Comparison of ENCODE assay signal across 28 cellular contexts in genomic region chr22:27433585-27434190, GRCh38.
A peak's percentile ranks its signal among the peaks of the same experiment; 100 is the strongest.
DNase-seq lines count a peak whose midpoint lies in the region; ATAC-seq, FAIRE-seq and TF ChIP-seq lines count a peak whose summit lies in the region.
"Had no signal": no experiment of that assay in that cellular context is flagged by ENCODE, and none has a peak within 500 bp of the region (broad histone marks: within the 10 kb centered on the region; RNA-seq: fewer than 3 reads in every experiment).

No MANE protein-coding gene starts in this region.

- no peak for FAIRE-seq in astrocyte (lab: Jason Lieb, UNC)
- FAIRE-seq: GM19239 had no signal

- peak overlapping the region; percentile 22 for H4K91ac ChIP-seq in neuronal stem cell (ENCODE audit: low read depth, low read length, poor library complexity)

- H2AK5ac ChIP-seq in neuronal stem cell (ENCODE audit: low read depth, low read length) = peak overlapping the region; percentile 54

- H2BK15ac ChIP-seq in neuronal stem cell (ENCODE audit: low read length) = peak overlapping the region; percentile 53

- H3K27ac ChIP-seq in astrocyte (ENCODE audit: low read depth, low read length) (no peak overlapping the region), neuronal stem cell (replicated peaks; ENCODE audit: low read length) (no peak overlapping the region), Peyer's patch (no peak overlapping the region)
- H3K27ac ChIP-seq: ascending aorta, C4-2B, dorsolateral prefrontal cortex, left lung, skin epidermis, VCaP had no signal

- H3K27me3 Mint-ChIP-seq in astrocyte (ENCODE audit: low read depth, unreplicated experiment) = no peaks in the 10 kb centered on the region
- H3K27me3 Mint-ChIP-seq: IgD-negative memory B cell had no signal

- H3K27me3 ChIP-seq in astrocyte (ENCODE audit: insufficient read depth, low read length) (peaks cover 9% of the 10 kb centered on the region), neuronal stem cell (ENCODE audit: control insufficient read depth in 3 of 3, insufficient read depth in 3 of 3, low read depth in 1 of 3, low read length in 3 of 3) (no peaks in the 10 kb centered on the region), Peyer's patch (no peaks in the 10 kb centered on the region)
- H3K27me3 ChIP-seq: ascending aorta, dorsolateral prefrontal cortex, hepatocyte had no signal

- no peaks in the 10 kb centered on the region for H3K79me1 ChIP-seq in neuronal stem cell (ENCODE audit: low read depth, low read length)

- peaks cover 6% of the 10 kb centered on the region for H3K4me1 Mint-ChIP-seq in astrocyte (ENCODE audit: low read depth, unreplicated experiment)
- H3K4me1 Mint-ChIP-seq: IgD-negative memory B cell, immature natural killer cell had no signal

- no peak for ATAC-seq in GM21381 (IDR thresholded peaks at IDR 0.05; ENCODE audit: unreplicated experiment)
- ATAC-seq: activated naive CD4-positive, alpha-beta T cell treated with anti-CD3 and anti-CD28 coated beads, Interleukin-2, amount 50 U/mL, for 72 hours; HCT116; left lung; mucosa of descending colon; Right ventricle myocardium inferior had no signal

- H3K23ac ChIP-seq in neuronal stem cell (ENCODE audit: low read depth, low read length, poor library complexity) = no peak overlapping the region

- peak overlapping the region; percentile 58 for H3K18ac ChIP-seq in neuronal stem cell (ENCODE audit: low read length)

- H3K9me3 ChIP-seq in astrocyte (ENCODE audit: insufficient read depth, low read depth, low read length) (peaks cover 14% of the 10 kb centered on the region), neuronal stem cell (replicated peaks in 1 of 2; ENCODE audit: control insufficient read depth in 2 of 2, insufficient read depth in 1 of 2, low read depth in 1 of 2, low read length in 2 of 2) (peaks cover 3 to 7% of the 10 kb centered on the region in 2 donors), Peyer's patch (no peaks in the 10 kb centered on the region)

- no peak for TF ChIP-seq CTCF in astrocyte (IDR thresholded peaks at IDR 0.05; ENCODE audit: insufficient read depth, low read depth, low read length)
- TF ChIP-seq CTCF in Peyer's patch (IDR thresholded peaks at IDR 0.05) = no peak

- peak overlapping the region; percentile 61 for H3K14ac ChIP-seq in neuronal stem cell (ENCODE audit: low read length)

- H3K27ac Mint-ChIP-seq in astrocyte (ENCODE audit: unreplicated experiment) = no peak overlapping the region
- H3K27ac Mint-ChIP-seq: activated naive CD4-positive, alpha-beta T cell treated with anti-CD3 and anti-CD28 coated beads, Interleukin-2, amount 50 U/mL, for 72 hours; immature natural killer cell had no signal

- no peaks in the 10 kb centered on the region for H3K79me2 ChIP-seq in astrocyte (ENCODE audit: insufficient read depth, low read length)
- H3K79me2 ChIP-seq: hepatocyte had no signal

- H3K36me3 ChIP-seq in astrocyte (ENCODE audit: insufficient read depth, low read length) = no peaks in the 10 kb centered on the region
- H3K36me3 ChIP-seq in neuronal stem cell (replicated peaks in 1 of 2; ENCODE audit: control insufficient read depth in 2 of 2, insufficient read depth in 2 of 2, low read length in 2 of 2) = no peaks in the 10 kb centered on the region
- no peaks in the 10 kb centered on the region for H3K36me3 ChIP-seq in Peyer's patch
- H3K36me3 ChIP-seq: ascending aorta, left lung had no signal

- peaks cover 24% of the 10 kb centered on the region for H3K9me3 Mint-ChIP-seq in astrocyte (ENCODE audit: unreplicated experiment)
- H3K9me3 Mint-ChIP-seq: immature natural killer cell had no signal

- H3K4me2 ChIP-seq in astrocyte (ENCODE audit: low read length) = no peak overlapping the region
- no peak overlapping the region for H3K4me2 ChIP-seq in neuronal stem cell (ENCODE audit: insufficient read depth, low read length, poor library complexity, severe bottlenecking)
- H3K4me2 ChIP-seq: hepatocyte had no signal

- H3K4me3 ChIP-seq in astrocyte (ENCODE audit: insufficient read depth, low read depth, low read length) = no peak overlapping the region
- H3K4me3 ChIP-seq in neuronal stem cell (ENCODE audit: low read length in 2 of 2) = no peak overlapping the region
- H3K4me3 ChIP-seq in Peyer's patch = no peak overlapping the region
- H3K4me3 ChIP-seq: ascending aorta, dorsolateral prefrontal cortex, hepatocyte, left lung, mucosa of descending colon, skin epidermis had no signal

- H3K4me3 Mint-ChIP-seq in astrocyte (ENCODE audit: unreplicated experiment) = no peak overlapping the region
- H3K4me3 Mint-ChIP-seq: IgD-negative memory B cell, immature natural killer cell had no signal

- no peak overlapping the region for H2BK12ac ChIP-seq in neuronal stem cell (ENCODE audit: low read length)

- peak overlapping the region; percentile 80 for H2BK5ac ChIP-seq in neuronal stem cell (ENCODE audit: low read length)

- no peak overlapping the region for H4K8ac ChIP-seq in neuronal stem cell (ENCODE audit: low read depth, low read length)

- DNase-seq in ELF-1 (ENCODE audit: low read depth, low spot score) (peak; percentile 56), astrocyte (ENCODE audit: low read depth) (peak; percentile 23), glomerular visceral epithelial cell (ENCODE audit: extremely low spot score) (peak; percentile 6), neuronal stem cell (ENCODE audit: low spot score) (no peak), activated gamma-delta T cell treated with Interleukin-2 at 50 U/mL for 16 hours (no peak), Peyer's patch (no peak)
- no peak for DNase-seq in stimulated activated CD4-positive, alpha-beta T cell treated with anti-CD3 and anti-CD28 coated beads, Interleukin-4, amount 100 ng/mL, for 4 hours
- DNase-seq: activated CD4-positive, alpha-beta T cell treated with anti-CD3 and anti-CD28 coated beads, Interleukin-2, amount 50 U/mL, for 4 hours; dorsolateral prefrontal cortex; foreskin melanocyte; immature natural killer cell; left lung; mucosa of descending colon; NCI-H2081 treated with DMSO at 0.1 percent for 48 hours; NCI-H345; NCI-H774; stimulated activated CD4-positive, alpha-beta T cell treated with anti-CD3 and anti-CD28 coated beads, Interleukin-2, amount 100 ng/mL, for 24 hours had no signal

- peaks cover 16% of the 10 kb centered on the region for H3K4me1 ChIP-seq in astrocyte (ENCODE audit: insufficient read depth, low read length)
- peaks cover 30 to 48% of the 10 kb centered on the region in 2 donors for H3K4me1 ChIP-seq in neuronal stem cell (ENCODE audit: control insufficient read depth in 2 of 2, insufficient read depth in 1 of 2, low read depth in 1 of 2, low read length in 2 of 2)
- peaks cover 0 to 9% (median 0%) of the 10 kb centered on the region in 4 donors for H3K4me1 ChIP-seq in Peyer's patch

- no peak for TF ChIP-seq POLR2A in Peyer's patch (IDR thresholded peaks at IDR 0.05)

- no peak overlapping the region for H3K4ac ChIP-seq in neuronal stem cell (ENCODE audit: low read length)

- H2AFZ ChIP-seq in astrocyte (ENCODE audit: low read depth, low read length) (no peak overlapping the region), neuronal stem cell (ENCODE audit: low read length) (no peak overlapping the region)
- H2AFZ ChIP-seq: hepatocyte had no signal

- H4K20me1 ChIP-seq in astrocyte (ENCODE audit: insufficient read depth, low read length) = no peaks in the 10 kb centered on the region

- peak overlapping the region; percentile 52 for H2BK120ac ChIP-seq in neuronal stem cell (ENCODE audit: low read depth, low read length)

- H3K36me3 Mint-ChIP-seq in astrocyte (ENCODE audit: low read depth, unreplicated experiment) = peaks cover 2% of the 10 kb centered on the region
- H3K36me3 Mint-ChIP-seq: IgD-negative memory B cell, immature natural killer cell had no signal

- WGBS in neuronal stem cell (ENCODE audit: extremely low coverage in 2 of 2, insufficient read length in 2 of 2, insufficient replicate concordance in 1 of 2), 2 donors = no CpG with 5 or more reads among the region's 10 CpGs

- H3K9ac ChIP-seq in astrocyte (ENCODE audit: low read length) = no peak overlapping the region
- no peak overlapping the region for H3K9ac ChIP-seq in neuronal stem cell (ENCODE audit: low read depth, low read length, poor library complexity)

Comparison
In these comparisons a context has a peak if more than half of its experiments do, and no peak if none do; other contexts are left out.
1. DNase-seq: peak in ELF-1 (single experiment), astrocyte (single experiment) and glomerular visceral epithelial cell (single experiment); none in neuronal stem cell (single experiment), stimulated activated CD4-positive, alpha-beta T cell treated with anti-CD3 and anti-CD28 coated beads, Interleukin-4, amount 100 ng/mL, for 4 hours (0 of 2), activated gamma-delta T cell treated with Interleukin-2 at 50 U/mL for 16 hours (single experiment) and Peyer's patch (0 of 3).